Comparison of ENCODE assay signal across 8 cellular contexts in the genomic region with DNA sequence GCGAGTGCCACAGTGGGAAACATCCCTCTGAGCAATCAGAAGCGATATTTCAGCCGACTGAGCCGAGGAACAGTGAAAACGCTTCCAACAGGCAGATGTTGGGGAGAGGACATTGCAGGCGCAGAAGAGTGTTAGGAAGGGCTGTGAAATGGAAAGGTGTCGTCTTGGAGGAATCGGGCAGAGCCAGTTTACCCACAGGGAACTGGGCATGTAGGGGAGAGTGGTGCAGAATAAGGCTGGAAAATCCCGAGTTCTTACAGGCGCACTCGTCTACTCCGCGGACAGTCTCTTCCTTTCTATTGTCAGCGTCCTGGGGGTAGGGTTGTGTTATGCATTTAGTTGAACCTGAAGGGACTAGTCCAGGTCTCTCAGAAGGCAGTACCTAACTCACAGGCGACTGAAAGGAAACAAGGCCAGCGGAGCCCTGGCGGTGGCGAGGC. TPM values are rescaled to one million over a fixed set of nuclear protein-coding genes. Genes with fewer than 3 reads are reported as not detected.
DNase-seq lines count a peak whose midpoint lies in the region; ATAC-seq, FAIRE-seq and TF ChIP-seq lines count a peak whose summit lies in the region.

No MANE protein-coding gene starts in this region.

- no peak overlapping the region for H3K9ac ChIP-seq in GM12878 (ENCODE audit: control insufficient read depth, insufficient read depth, low read length)

- no peak for DNase-seq in activated T-cell treated with anti-CD3 and anti-CD28 coated beads, Interleukin-2, amount 50 U/mL, for 4 hours
- no peak for DNase-seq in activated T-cell treated with anti-CD3 and anti-CD28 coated beads for 4 hours
- DNase-seq in GM12878 (ENCODE audit: low read depth, low spot score): no peak
- DNase-seq in lower leg skin (ENCODE audit: low spot score in 2 of 2): no peak
- no peak for DNase-seq in tibial artery
- no peak for DNase-seq in NCI-H1417 (lab: John Stamatoyannopoulos, UW)
- DNase-seq in LoVo (ENCODE audit: low spot score): no peak
- DNase-seq in GM03348 (ENCODE audit: low spot score): no peak

- H2AFZ ChIP-seq in GM12878 (ENCODE audit: control insufficient read depth, low read depth, low read length): peak overlapping the region; percentile 80

- H3K27ac ChIP-seq in GM12878 (ENCODE audit: control insufficient read depth, insufficient read depth): no peak overlapping the region
- H3K27ac ChIP-seq in tibial artery: peak overlapping the region; percentile 93 to 94

- RAD21 ChIA-PET in GM12878 (lab: Charles Lee; ENCODE audit: unreplicated experiment): no interaction called here

- H3K9me3 ChIP-seq in GM12878 (replicated peaks; ENCODE audit: control insufficient read depth, insufficient read depth, low read length) (no peaks in the 10 kb centered on the region), tibial artery (no peaks in the 10 kb centered on the region)

- H3K9me3 Mint-ChIP-seq in activated T-cell treated with anti-CD3 and anti-CD28 coated beads, Interleukin-2, amount 50 U/mL, for 4 hours: no peaks in the 10 kb centered on the region

- SMC1A ChIA-PET in GM12878 (lab: Charles Lee; ENCODE audit: uncharacterized antibody, unreplicated experiment): no interaction called here

- TF ChIP-seq POLR2A in GM12878 (IDR thresholded peaks at IDR 0.05; ENCODE audit: low read depth, low read length) (no peak), lower leg skin (IDR thresholded peaks at IDR 0.05) (no peak)

- peaks cover 7% of the 10 kb centered on the region for H3K27me3 Mint-ChIP-seq in activated T-cell treated with anti-CD3 and anti-CD28 coated beads, Interleukin-2, amount 50 U/mL, for 4 hours (ENCODE audit: low read depth)

- TF ChIP-seq RAD21 in GM12878 (IDR thresholded peaks at IDR 0.05; ENCODE audit: insufficient read depth, low read depth, low read length): no peak

- H3K4me1 Mint-ChIP-seq in activated T-cell treated with anti-CD3 and anti-CD28 coated beads, Interleukin-2, amount 50 U/mL, for 4 hours (ENCODE audit: low read depth): peaks cover 24% of the 10 kb centered on the region

- no peak for ATAC-seq in activated T-cell treated with anti-CD3 and anti-CD28 coated beads, Interleukin-2, amount 50 U/mL, for 4 hours
- ATAC-seq in GM12878: no peak

- TF ChIP-seq EP300 in GM12878 (IDR thresholded peaks at IDR 0.05; ENCODE audit: borderline replicate concordance in 1 of 2, control insufficient read depth in 1 of 2, low read depth in 2 of 2, low read length in 2 of 2): no peak

- H3K27me3 ChIP-seq in GM12878 (replicated peaks in 1 of 2; ENCODE audit: control insufficient read depth in 2 of 2, insufficient read depth in 2 of 2, low read length in 1 of 2) (peaks cover 0 to 11% of the 10 kb centered on the region in 2 experiments; a peak in 2 of 4 replicates), tibial artery (no peaks in the 10 kb centered on the region)

- H3K4me2 ChIP-seq in GM12878 (ENCODE audit: control insufficient read depth, insufficient read depth): peak overlapping the region; percentile 89

- 71% methylated on average over 18 of the region's 18 CpGs for WGBS in GM12878 (ENCODE audit: insufficient coverage, insufficient replicate concordance, low lambda C conversion rate, missing lambda C conversion rate)
- WGBS in lower leg skin, 2 donors: 31 to 32% methylated on average over 18 of the region's 18 CpGs

- peak overlapping the region; percentile 61; the same call in 1 of the 2 replicates for H3K4me3 ChIP-seq in GM12878
- H3K4me3 ChIP-seq in lower leg skin (ENCODE audit: low read depth, poor library complexity, severe bottlenecking): peak overlapping the region; percentile 58
- peak overlapping the region; percentile 89 to 96 for H3K4me3 ChIP-seq in tibial artery

- no peak for FAIRE-seq in GM12878 (lab: Jason Lieb, UNC)

- H3K36me3 Mint-ChIP-seq in activated T-cell treated with anti-CD3 and anti-CD28 coated beads, Interleukin-2, amount 50 U/mL, for 4 hours (ENCODE audit: insufficient read depth): no peaks in the 10 kb centered on the region

- intact Hi-C loops in GM12878 (cut with micrococcal nuclease; ENCODE audit: unreplicated experiment): loop anchor here (5.0 kb wide), 1 partner anchor 146 kb away; no protein-coding TSS in a partner anchor
- intact Hi-C loops in lower leg skin (cut with DNase I; ENCODE audit: low total_unique reads): loop anchor here (10.0 kb wide), 1 partner anchor 64 kb away; the partner anchor contains the start of gene PRDM10
- intact Hi-C loops in tibial artery (cut with DNase I; ENCODE audit: low total_unique reads): loop anchor here (2.0 to 10.0 kb wide), 2 partner anchors 66 to 174 kb away; partner anchors contain the start of genes NFRKB and PRDM10

- TF ChIP-seq CTCF in GM12878 (IDR thresholded peaks at IDR 0.05 in 2 of 3, conservative IDR thresholded peaks at IDR 0.05 in 1 of 3; ENCODE audit: control insufficient read depth in 2 of 3, extremely low read depth in 1 of 3, insufficient read depth in 1 of 3, low read depth in 3 of 3, low read length in 3 of 3) (no peak), lower leg skin (IDR thresholded peaks at IDR 0.05) (no peak), tibial artery (IDR thresholded peaks at IDR 0.05) (peak in 1 of 2 experiments; percentile 3)

- H3K4me1 ChIP-seq in GM12878 (ENCODE audit: control insufficient read depth, insufficient read depth, low read length): no peaks in the 10 kb centered on the region
- H3K4me1 ChIP-seq in tibial artery: peaks cover 0 to 27% (median 14%) of the 10 kb centered on the region in 4 donors

- H4K20me1 ChIP-seq in GM12878 (ENCODE audit: control insufficient read depth, insufficient read depth): no peaks in the 10 kb centered on the region

- H3K79me2 ChIP-seq in GM12878 (ENCODE audit: control insufficient read depth, insufficient read depth, low read length): no peaks in the 10 kb centered on the region

- in situ Hi-C loops in GM12878 (cut with MboI): no loop called here

- POLR2A ChIA-PET in GM12878 (lab: Charles Lee): no interaction called here

- no peaks in the 10 kb centered on the region for H3K36me3 ChIP-seq in GM12878 (ENCODE audit: control insufficient read depth in 2 of 2, insufficient read depth in 2 of 2, low read length in 1 of 2)
- no peaks in the 10 kb centered on the region for H3K36me3 ChIP-seq in tibial artery

- H3K4me3 Mint-ChIP-seq in activated T-cell treated with anti-CD3 and anti-CD28 coated beads, Interleukin-2, amount 50 U/mL, for 4 hours: peak overlapping the region; percentile 93

- CTCF ChIA-PET in GM12878 (lab: Yijun Ruan, JAX): no interaction called here

- BruUV-seq in GM12878 (replicated peaks; lab: Mats Ljungman, UMichigan): no TSS peak

TF ChIP-seq in GM12878, 131 proteins besides CTCF, POLR2A, EP300 and RAD21 (continues in another document):
- TF ChIP-seq DPF2 (IDR thresholded peaks at IDR 0.05) (no peak), JUND (IDR thresholded peaks at IDR 0.05; ENCODE audit: low read depth, low read length) (no peak), ZZZ3 (IDR thresholded peaks at IDR 0.05; ENCODE audit: control insufficient read depth, insufficient read length, low read depth) (no peak), BCL11A (IDR thresholded peaks at IDR 0.05; ENCODE audit: low read depth, low read length) (no peak), SMARCA5 (IDR thresholded peaks at IDR 0.05) (no peak), RAD51 (IDR thresholded peaks at IDR 0.05) (no peak), REST (IDR thresholded peaks at IDR 0.05; ENCODE audit: low read depth, low read length) (no peak), NR2C2 (IDR thresholded peaks at IDR 0.05; ENCODE audit: borderline replicate concordance, control insufficient read depth, insufficient read length, low read depth) (no peak)

RNA-seq across cellular contexts. Expression of gene APLP2, which starts 1.1 kb away (rescaled TPM):
- 10 to 100 TPM; 53.5 to 70.6 (median 60.4) TPM for total RNA-seq in activated T-cell treated with anti-CD3 and anti-CD28 coated beads, Interleukin-2, amount 50 U/mL, for 4 hours
- total RNA-seq in GM12878 (2013; cell fraction: nucleolus; rRNA removed): 21.8 and 22.1 TPM in 2 replicates
- total RNA-seq in GM12878 (2014; rRNA removed) (17.7 and 18.2 TPM in 2 replicates), GM12878 (2014; rRNA removed; fragmentation: Illumina TruSeq; extraction: Trizol) (15.9 and 17.1 TPM in 2 replicates), GM12878 (2021) (23.7 and 28.1 TPM in 2 replicates), lower leg skin (100 to 1,000 TPM; 125 to 226 (median 158) TPM)
- 14.5 TPM for polyA plus RNA-seq in GM12878 (2011; ENCODE audit: low read depth)
- polyA plus RNA-seq in GM12878 (2011; rRNA removed) (33.7 and 38.8 TPM in 2 replicates), GM12878 (2014; fragmentation: Illumina TruSeq; extraction: Trizol) (22.4 and 24.2 TPM in 2 replicates), GM12878 (2014; fragmentation: Nextera tagmentation; extraction: Ambion mirVana) (1 to 10 TPM; 2.3 to 4.6 TPM), GM12878 (2014; rRNA removed) (18.3 and 18.5 TPM in 2 replicates), GM12878 (2016; fragmentation: Nextera tagmentation; extraction: Ambion mirVana) (10 to 100 TPM; 28.2 to 29.3 TPM)
- polyA plus RNA-seq in GM12878 (2011; cell fraction: cytosol; rRNA removed): 19.2 and 22.2 TPM in 2 replicates
- polyA plus RNA-seq in GM12878 (2011; cell fraction: nucleus; rRNA removed): 20.6 and 26.6 TPM in 2 replicates
- polyA plus RNA-seq in GM12878 (2012): 18.2 and 20.6 TPM in 2 replicates
- polyA minus RNA-seq in GM12878 (2011; rRNA and poly(A)+ RNA removed): 18.9 and 41.3 TPM in 2 replicates
- polyA minus RNA-seq in GM12878 (2011; cell fraction: cytosol; rRNA and poly(A)+ RNA removed): 6.7 and 7.9 TPM in 2 replicates
- 5.7 and 8.2 TPM in 2 replicates for polyA minus RNA-seq in GM12878 (2011; cell fraction: nucleus; rRNA and poly(A)+ RNA removed)
